33 cellular contexts compared by ENCODE assay signal in the genomic region with DNA sequence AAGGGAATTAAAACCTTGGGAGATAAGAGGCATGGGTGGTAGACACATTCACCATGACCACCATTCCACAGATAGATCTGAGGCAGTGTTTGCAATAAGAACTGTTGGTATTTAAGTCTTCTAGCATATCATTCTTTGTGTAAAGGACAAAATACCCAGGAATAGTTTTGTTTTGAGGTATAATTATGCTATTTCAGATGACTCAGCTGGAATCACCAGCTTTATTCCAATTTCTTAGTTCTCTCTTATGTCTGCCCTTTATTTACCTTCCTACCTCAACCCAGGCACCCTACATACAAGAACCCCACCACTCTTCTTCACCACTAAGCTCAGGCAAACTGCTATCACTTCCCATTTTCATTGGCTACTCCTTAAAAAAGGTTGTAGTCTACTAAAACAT.
"Had no signal": no experiment of that assay in that cellular context is flagged by ENCODE, and none has a peak within 500 bp of the region (broad histone marks: within the 10 kb centered on the region; RNA-seq: fewer than 3 reads in every experiment).

No MANE protein-coding gene starts in this region.

- H3K4me2 ChIP-seq: KMS-11 had no signal

- DNase-seq: activated CD4-positive, alpha-beta T cell treated with anti-CD3 and anti-CD28 coated beads for 1 hour; activated CD4-positive, alpha-beta T cell treated with anti-CD3 and anti-CD28 coated beads for 48 hours; activated CD4-positive, alpha-beta T cell treated with anti-CD3 and anti-CD28 coated beads, Interleukin-2, amount 50 U/mL, for 4 hours; activated CD4-positive, CD25-positive, alpha-beta regulatory T cell; activated CD8-positive, alpha-beta T cell treated with anti-CD3 and anti-CD28 coated beads for 36 hours; activated effector memory CD4-positive, alpha-beta T cell treated with anti-CD3 and anti-CD28 coated beads, Interleukin-2, amount 50 U/mL, for 16 hours; activated naive CD4-positive, alpha-beta T cell; activated naive CD4-positive, alpha-beta T cell treated with anti-CD3 and anti-CD28 coated beads, Interleukin-2, amount 50 U/mL, for 16 hours; activated naive CD8-positive, alpha-beta T cell treated with anti-CD3 and anti-CD28 coated beads for 36 hours; activated T-cell treated with anti-CD3 and anti-CD28 coated beads, Interleukin-2, amount 50 U/mL, for 1 hour; activated T-cell treated with anti-CD3 and anti-CD28 coated beads, Interleukin-2, amount 50 U/mL, for 72 hours; amniotic stem cell; aorta; MM.1S; NCI-H1092; NCI-H1436 treated with DMSO at 0.1 percent for 48 hours; NCI-H1694 treated with DMSO at 0.1 percent for 48 hours; NCI-H2029; NCI-H345; NCI-H524 treated with DMSO at 0.1 percent for 48 hours; NK-92 treated with Interleukin-12 subunit alpha and Interleukin-12 subunit beta, amount 100 ng/mL, for 24 hours; PC-3; SIG-M5; SW 1271; T-helper 1 cell; T-helper 2 cell; T-helper 9 cell; WERI-Rb-1 had no signal

- H3K9ac ChIP-seq: KMS-11 had no signal

- H3K27me3 ChIP-seq: cardiac muscle cell had no signal

- H3K4me3 ChIP-seq: cardiac muscle cell had no signal

- H3K27ac ChIP-seq: cardiac muscle cell, KMS-11, RWPE1, WERI-Rb-1 had no signal

- ATAC-seq: activated CD8-positive, alpha-beta T cell treated with anti-CD3 and anti-CD28 coated beads for 36 hours; activated T-cell treated with anti-CD3 and anti-CD28 coated beads, Interleukin-2, amount 50 U/mL, for 72 hours; activated T-helper 17 cell treated with anti-CD3 and anti-CD28 coated beads, Interleukin-2, amount 50 U/mL, for 72 hours; PC-3; Right ventricle myocardium inferior had no signal

- H3K36me3 ChIP-seq: cardiac muscle cell, WERI-Rb-1 had no signal
